Comparison of ENCODE assay signal across 1 cellular context in genomic region chr16:1985466-1986150, GRCh38.
TF ChIP-seq lines count a peak whose summit lies in the region.

No MANE protein-coding gene starts in this region.

TF ChIP-seq in GM12878, 131 proteins besides CTCF, POLR2A, EP300 and RAD21:
- TF ChIP-seq SMAD1 (IDR thresholded peaks at IDR 0.05; ENCODE audit: low read depth, partially characterized antibody) (no peak), CEBPZ (IDR thresholded peaks at IDR 0.05; ENCODE audit: low read depth, low read length) (no peak), IKZF1 (conservative IDR thresholded peaks at IDR 0.05) (no peak), NFIC (IDR thresholded peaks at IDR 0.05; ENCODE audit: low read depth, low read length) (no peak), MXI1 (IDR thresholded peaks at IDR 0.05; ENCODE audit: low read depth, low read length) (no peak), SRF (IDR thresholded peaks at IDR 0.05; ENCODE audit: low read depth in 2 of 2, low read length in 2 of 2) (no peak), YY1 (IDR thresholded peaks at IDR 0.05; ENCODE audit: low read depth, low read length) (no peak), JUND (IDR thresholded peaks at IDR 0.05; ENCODE audit: low read depth, low read length) (no peak), YBX1 (IDR thresholded peaks at IDR 0.05) (no peak), RB1 (IDR thresholded peaks at IDR 0.05; ENCODE audit: borderline replicate concordance) (no peak), MEF2A (IDR thresholded peaks at IDR 0.05; ENCODE audit: insufficient read depth, low read depth, low read length) (no peak), WRNIP1 (IDR thresholded peaks at IDR 0.05; ENCODE audit: borderline replicate concordance, low read depth, low read length) (no peak), RFX5 (IDR thresholded peaks at IDR 0.05; ENCODE audit: low read depth, low read length) (no peak), SREBF2 (IDR thresholded peaks at IDR 0.05; ENCODE audit: low read length) (no peak), NRF1 (conservative IDR thresholded peaks at IDR 0.05; ENCODE audit: low read depth, low read length) (no peak), RCOR1 (conservative IDR thresholded peaks at IDR 0.05; ENCODE audit: low read depth, low read length) (no peak), KAT2A (conservative IDR thresholded peaks at IDR 0.05; ENCODE audit: control insufficient read depth, low read depth, low read length) (no peak)
- TF ChIP-seq, protein P1, sequence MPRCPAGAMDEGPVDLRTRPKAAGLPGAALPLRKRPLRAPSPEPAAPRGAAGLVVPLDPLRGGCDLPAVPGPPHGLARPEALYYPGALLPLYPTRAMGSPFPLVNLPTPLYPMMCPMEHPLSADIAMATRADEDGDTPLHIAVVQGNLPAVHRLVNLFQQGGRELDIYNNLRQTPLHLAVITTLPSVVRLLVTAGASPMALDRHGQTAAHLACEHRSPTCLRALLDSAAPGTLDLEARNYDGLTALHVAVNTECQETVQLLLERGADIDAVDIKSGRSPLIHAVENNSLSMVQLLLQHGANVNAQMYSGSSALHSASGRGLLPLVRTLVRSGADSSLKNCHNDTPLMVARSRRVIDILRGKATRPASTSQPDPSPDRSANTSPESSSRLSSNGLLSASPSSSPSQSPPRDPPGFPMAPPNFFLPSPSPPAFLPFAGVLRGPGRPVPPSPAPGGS (IDR thresholded peaks at IDR 0.05; ENCODE audit: borderline replicate concordance, insufficient read depth, low read depth, low read length, poor library complexity, severe bottlenecking): no peak
- TF ChIP-seq, protein P2, sequence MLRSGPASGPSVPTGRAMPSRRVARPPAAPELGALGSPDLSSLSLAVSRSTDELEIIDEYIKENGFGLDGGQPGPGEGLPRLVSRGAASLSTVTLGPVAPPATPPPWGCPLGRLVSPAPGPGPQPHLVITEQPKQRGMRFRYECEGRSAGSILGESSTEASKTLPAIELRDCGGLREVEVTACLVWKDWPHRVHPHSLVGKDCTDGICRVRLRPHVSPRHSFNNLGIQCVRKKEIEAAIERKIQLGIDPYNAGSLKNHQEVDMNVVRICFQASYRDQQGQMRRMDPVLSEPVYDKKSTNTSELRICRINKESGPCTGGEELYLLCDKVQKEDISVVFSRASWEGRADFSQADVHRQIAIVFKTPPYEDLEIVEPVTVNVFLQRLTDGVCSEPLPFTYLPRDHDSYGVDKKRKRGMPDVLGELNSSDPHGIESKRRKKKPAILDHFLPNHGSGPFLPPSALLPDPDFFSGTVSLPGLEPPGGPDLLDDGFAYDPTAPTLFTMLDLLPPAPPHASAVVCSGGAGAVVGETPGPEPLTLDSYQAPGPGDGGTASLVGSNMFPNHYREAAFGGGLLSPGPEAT (IDR thresholded peaks at IDR 0.05; ENCODE audit: low read depth): no peak
- TF ChIP-seq, protein P3, sequence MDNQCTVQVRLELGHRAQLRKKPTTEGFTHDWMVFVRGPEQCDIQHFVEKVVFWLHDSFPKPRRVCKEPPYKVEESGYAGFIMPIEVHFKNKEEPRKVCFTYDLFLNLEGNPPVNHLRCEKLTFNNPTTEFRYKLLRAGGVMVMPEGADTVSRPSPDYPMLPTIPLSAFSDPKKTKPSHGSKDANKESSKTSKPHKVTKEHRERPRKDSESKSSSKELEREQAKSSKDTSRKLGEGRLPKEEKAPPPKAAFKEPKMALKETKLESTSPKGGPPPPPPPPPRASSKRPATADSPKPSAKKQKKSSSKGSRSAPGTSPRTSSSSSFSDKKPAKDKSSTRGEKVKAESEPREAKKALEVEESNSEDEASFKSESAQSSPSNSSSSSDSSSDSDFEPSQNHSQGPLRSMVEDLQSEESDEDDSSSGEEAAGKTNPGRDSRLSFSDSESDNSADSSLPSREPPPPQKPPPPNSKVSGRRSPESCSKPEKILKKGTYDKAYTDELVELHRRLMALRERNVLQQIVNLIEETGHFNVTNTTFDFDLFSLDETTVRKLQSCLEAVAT (IDR thresholded peaks at IDR 0.05): no peak
